Comparison of ENCODE assay signal across 8 cellular contexts in the genomic region with DNA sequence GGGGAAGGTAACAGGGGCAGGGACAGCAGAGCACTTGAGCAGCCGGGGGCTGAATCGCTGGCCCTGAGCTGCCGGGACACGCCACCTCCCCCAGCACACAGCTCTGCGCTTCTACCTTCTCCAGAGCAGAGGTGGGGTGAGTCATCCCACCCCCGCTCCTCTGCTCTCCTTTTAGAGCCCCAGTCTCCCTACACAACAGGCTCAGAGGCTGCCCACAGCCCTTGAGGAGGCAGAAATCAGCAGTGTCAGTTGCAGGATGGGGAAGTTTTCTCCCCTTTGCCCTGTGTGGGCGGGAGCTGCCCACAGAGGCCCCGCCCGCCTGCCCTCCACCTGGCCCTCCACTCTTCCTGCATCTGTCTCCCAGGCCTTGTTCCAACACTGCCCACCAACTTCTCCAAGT.
A peak's percentile ranks its signal among the peaks of the same experiment; 100 is the strongest.
DNase-seq lines count a peak whose midpoint lies in the region; ATAC-seq, FAIRE-seq and TF ChIP-seq lines count a peak whose summit lies in the region.

No MANE protein-coding gene starts in this region.

- H2AFZ ChIP-seq in keratinocyte (ENCODE audit: control insufficient read depth, low read length): no peak overlapping the region

- H3K9me1 ChIP-seq in keratinocyte (ENCODE audit: control insufficient read depth, extremely low read depth, insufficient read depth, low read length): no peaks in the 10 kb centered on the region

- H3K36me3 ChIP-seq in keratinocyte (ENCODE audit: control insufficient read depth in 2 of 2, extremely low read depth in 1 of 2, insufficient read depth in 2 of 2, low read length in 2 of 2): peaks cover 3 to 7% of the 10 kb centered on the region in 2 experiments

- ATAC-seq in HG02588 (IDR thresholded peaks at IDR 0.05; ENCODE audit: unreplicated experiment): peak; percentile 68
- ATAC-seq in activated T-cell treated with anti-CD3 and anti-CD28 coated beads, Interleukin-2, amount 50 U/mL, for 72 hours (replicated peaks in 1 of 2): peak; percentile 96 to 97

- H3K4me1 Mint-ChIP-seq in activated T-cell treated with anti-CD3 and anti-CD28 coated beads, Interleukin-2, amount 50 U/mL, for 72 hours (ENCODE audit: low read depth): peaks cover 58% of the 10 kb centered on the region

- DNase-seq in GM13977 (ENCODE audit: low spot score) (peak; percentile 85), NOMO-1 treated with DMSO at 0.1 percent for 48 hours (lab: John Stamatoyannopoulos, UW; ENCODE audit: unreplicated experiment) (peak; percentile 90), keratinocyte (ENCODE audit: low read depth, low spot score) (no peak), NCI-H2107 (lab: John Stamatoyannopoulos, UW) (no peak), NCI-H446 treated with DMSO at 0.1 percent for 48 hours (lab: John Stamatoyannopoulos, UW) (no peak)
- peak; percentile 78 to 85 for DNase-seq in activated T-cell treated with anti-CD3 and anti-CD28 coated beads, Interleukin-2, amount 50 U/mL, for 72 hours
- peak; percentile 43 for DNase-seq in stimulated activated CD8-positive, alpha-beta memory T cell treated with anti-CD3 and anti-CD28 coated beads, Interleukin-12 subunit alpha, Interleukin-12 subunit beta, amount 100 ng/mL, for 1 hour (ENCODE audit: low read depth)

- no peaks in the 10 kb centered on the region for H3K79me2 ChIP-seq in keratinocyte (ENCODE audit: control insufficient read depth, insufficient read depth, low read length)

- dilution Hi-C loops in keratinocyte (cut with MboI; ENCODE audit: extremely low pct_ligation_motif_present, low sequenced_read_pairs): no loop called here

- peaks cover 5 to 28% of the 10 kb centered on the region in 2 donors for H3K36me3 Mint-ChIP-seq in activated T-cell treated with anti-CD3 and anti-CD28 coated beads, Interleukin-2, amount 50 U/mL, for 72 hours (ENCODE audit: insufficient read depth in 2 of 2)

- TF ChIP-seq CTCF in GM13977 (IDR thresholded peaks at IDR 0.05; ENCODE audit: extremely low read depth, insufficient read depth, missing control alignments): no peak
- TF ChIP-seq CTCF in keratinocyte (optimal IDR thresholded peaks at IDR 0.05 in 1 of 3, IDR thresholded peaks at IDR 0.05 in 1 of 3, conservative IDR thresholded peaks at IDR 0.05 in 1 of 3; ENCODE audit: extremely low read depth in 1 of 3, insufficient read depth in 2 of 3, low read length in 3 of 3): no peak

- H3K27me3 Mint-ChIP-seq in activated T-cell treated with anti-CD3 and anti-CD28 coated beads, Interleukin-2, amount 50 U/mL, for 72 hours (ENCODE audit: low read depth): no peaks in the 10 kb centered on the region

- no peaks in the 10 kb centered on the region for H3K27me3 ChIP-seq in keratinocyte (ENCODE audit: control insufficient read depth, extremely low read depth, insufficient read depth, low read length)

- peak overlapping the region; percentile 87 to 89 for H3K4me3 Mint-ChIP-seq in activated T-cell treated with anti-CD3 and anti-CD28 coated beads, Interleukin-2, amount 50 U/mL, for 72 hours

- H4K20me1 ChIP-seq in keratinocyte (ENCODE audit: control insufficient read depth, extremely low read depth, insufficient read depth, low read length): peaks cover 3% of the 10 kb centered on the region

- no peaks in the 10 kb centered on the region for H3K9me3 ChIP-seq in keratinocyte (ENCODE audit: control insufficient read depth, low read depth, low read length)

- FAIRE-seq in keratinocyte (lab: Jason Lieb, UNC): no peak

- H3K4me3 ChIP-seq in keratinocyte (ENCODE audit: control insufficient read depth in 2 of 3, extremely low read depth in 1 of 3, insufficient read depth in 2 of 3, low read depth in 1 of 3, low read length in 3 of 3): no peak overlapping the region

- no peak overlapping the region for H3K9ac ChIP-seq in keratinocyte (ENCODE audit: control insufficient read depth, extremely low read depth, insufficient read depth, low read length)

- peaks cover 10% of the 10 kb centered on the region for H3K4me1 ChIP-seq in keratinocyte (ENCODE audit: control insufficient read depth, extremely low read depth, insufficient read depth, low read length)

- no peak overlapping the region for H3K27ac ChIP-seq in keratinocyte (ENCODE audit: control insufficient read depth, insufficient read depth, low read length)

- in situ Hi-C loops in GM13977 (cut with MboI; ENCODE audit: low pct_unique_long_range_greater_than_20kb, low sequenced_read_pairs, unreplicated experiment): no loop called here

- peak overlapping the region; percentile 71 for H3K27ac Mint-ChIP-seq in activated T-cell treated with anti-CD3 and anti-CD28 coated beads, Interleukin-2, amount 50 U/mL, for 72 hours

- peak overlapping the region; percentile 14 for H3K4me2 ChIP-seq in keratinocyte (ENCODE audit: control insufficient read depth, extremely low read depth, insufficient read depth, low read depth, low read length)

- H3K9me3 Mint-ChIP-seq in activated T-cell treated with anti-CD3 and anti-CD28 coated beads, Interleukin-2, amount 50 U/mL, for 72 hours: no peaks in the 10 kb centered on the region

Comparison
In these comparisons a context has a peak if more than half of its experiments do, and no peak if none do; other contexts are left out.
1. DNase-seq: peak in GM13977 (single experiment), NOMO-1 treated with DMSO at 0.1 percent for 48 hours (single experiment), activated T-cell treated with anti-CD3 and anti-CD28 coated beads, Interleukin-2, amount 50 U/mL, for 72 hours (2 of 2) and stimulated activated CD8-positive, alpha-beta memory T cell treated with anti-CD3 and anti-CD28 coated beads, Interleukin-12 subunit alpha, Interleukin-12 subunit beta, amount 100 ng/mL, for 1 hour (single experiment); none in keratinocyte (single experiment), NCI-H2107 (single experiment) and NCI-H446 treated with DMSO at 0.1 percent for 48 hours (single experiment).